Comparison of ENCODE assay signal across 2 cellular contexts in the genomic region with DNA sequence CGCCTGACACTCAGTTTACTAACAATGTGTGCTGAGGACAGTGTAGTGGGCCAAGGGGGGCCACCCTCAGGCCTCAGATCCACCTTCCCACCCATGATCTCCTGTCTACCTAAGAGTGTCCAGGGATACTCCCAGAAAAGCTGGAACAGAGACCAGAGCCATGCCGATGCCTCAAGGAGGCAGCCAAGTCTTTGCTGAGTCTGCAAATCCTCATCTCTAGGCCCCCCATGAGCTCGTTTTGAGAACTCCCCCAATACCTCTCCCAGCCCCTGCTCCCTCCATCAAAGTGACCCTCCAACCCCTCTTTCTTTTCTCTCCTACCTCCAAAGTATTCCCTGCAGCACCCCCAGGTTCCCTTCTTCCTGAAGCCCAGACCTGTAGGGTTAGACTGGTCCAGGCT.
TF ChIP-seq lines count a peak whose summit lies in the region.

No MANE protein-coding gene starts in this region.

TF ChIP-seq in HepG2, 621 proteins besides CTCF, POLR2A, EP300 and RAD21 (continued from another document and continues in another):
- no peak for TF ChIP-seq PTBP1 (IDR thresholded peaks at IDR 0.05; ENCODE audit: low read depth, low read length, poor library complexity, severe bottlenecking)
- no peak for TF ChIP-seq ZNF180 (CRISPR knock-in tag; IDR thresholded peaks at IDR 0.05; ENCODE audit: borderline replicate concordance, low read depth)
- TF ChIP-seq, protein P1, sequence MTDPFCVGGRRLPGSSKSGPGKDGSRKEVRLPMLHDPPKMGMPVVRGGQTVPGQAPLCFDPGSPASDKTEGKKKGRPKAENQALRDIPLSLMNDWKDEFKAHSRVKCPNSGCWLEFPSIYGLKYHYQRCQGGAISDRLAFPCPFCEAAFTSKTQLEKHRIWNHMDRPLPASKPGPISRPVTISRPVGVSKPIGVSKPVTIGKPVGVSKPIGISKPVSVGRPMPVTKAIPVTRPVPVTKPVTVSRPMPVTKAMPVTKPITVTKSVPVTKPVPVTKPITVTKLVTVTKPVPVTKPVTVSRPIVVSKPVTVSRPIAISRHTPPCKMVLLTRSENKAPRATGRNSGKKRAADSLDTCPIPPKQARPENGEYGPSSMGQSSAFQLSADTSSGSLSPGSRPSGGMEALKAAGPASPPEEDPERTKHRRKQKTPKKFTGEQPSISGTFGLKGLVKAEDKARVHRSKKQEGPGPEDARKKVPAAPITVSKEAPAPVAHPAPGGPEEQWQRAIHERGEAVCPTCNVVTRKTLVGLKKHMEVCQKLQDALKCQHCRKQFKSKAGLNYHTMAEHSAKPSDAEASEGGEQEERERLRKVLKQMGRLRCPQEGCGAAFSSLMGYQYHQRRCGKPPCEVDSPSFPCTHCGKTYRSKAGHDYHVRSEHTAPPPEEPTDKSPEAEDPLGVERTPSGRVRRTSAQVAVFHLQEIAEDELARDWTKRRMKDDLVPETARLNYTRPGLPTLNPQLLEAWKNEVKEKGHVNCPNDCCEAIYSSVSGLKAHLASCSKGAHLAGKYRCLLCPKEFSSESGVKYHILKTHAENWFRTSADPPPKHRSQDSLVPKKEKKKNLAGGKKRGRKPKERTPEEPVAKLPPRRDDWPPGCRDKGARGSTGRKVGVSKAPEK (CRISPR knock-in tag; IDR thresholded peaks at IDR 0.05; ENCODE audit: borderline replicate concordance), result no peak
- TF ChIP-seq, protein P2, sequence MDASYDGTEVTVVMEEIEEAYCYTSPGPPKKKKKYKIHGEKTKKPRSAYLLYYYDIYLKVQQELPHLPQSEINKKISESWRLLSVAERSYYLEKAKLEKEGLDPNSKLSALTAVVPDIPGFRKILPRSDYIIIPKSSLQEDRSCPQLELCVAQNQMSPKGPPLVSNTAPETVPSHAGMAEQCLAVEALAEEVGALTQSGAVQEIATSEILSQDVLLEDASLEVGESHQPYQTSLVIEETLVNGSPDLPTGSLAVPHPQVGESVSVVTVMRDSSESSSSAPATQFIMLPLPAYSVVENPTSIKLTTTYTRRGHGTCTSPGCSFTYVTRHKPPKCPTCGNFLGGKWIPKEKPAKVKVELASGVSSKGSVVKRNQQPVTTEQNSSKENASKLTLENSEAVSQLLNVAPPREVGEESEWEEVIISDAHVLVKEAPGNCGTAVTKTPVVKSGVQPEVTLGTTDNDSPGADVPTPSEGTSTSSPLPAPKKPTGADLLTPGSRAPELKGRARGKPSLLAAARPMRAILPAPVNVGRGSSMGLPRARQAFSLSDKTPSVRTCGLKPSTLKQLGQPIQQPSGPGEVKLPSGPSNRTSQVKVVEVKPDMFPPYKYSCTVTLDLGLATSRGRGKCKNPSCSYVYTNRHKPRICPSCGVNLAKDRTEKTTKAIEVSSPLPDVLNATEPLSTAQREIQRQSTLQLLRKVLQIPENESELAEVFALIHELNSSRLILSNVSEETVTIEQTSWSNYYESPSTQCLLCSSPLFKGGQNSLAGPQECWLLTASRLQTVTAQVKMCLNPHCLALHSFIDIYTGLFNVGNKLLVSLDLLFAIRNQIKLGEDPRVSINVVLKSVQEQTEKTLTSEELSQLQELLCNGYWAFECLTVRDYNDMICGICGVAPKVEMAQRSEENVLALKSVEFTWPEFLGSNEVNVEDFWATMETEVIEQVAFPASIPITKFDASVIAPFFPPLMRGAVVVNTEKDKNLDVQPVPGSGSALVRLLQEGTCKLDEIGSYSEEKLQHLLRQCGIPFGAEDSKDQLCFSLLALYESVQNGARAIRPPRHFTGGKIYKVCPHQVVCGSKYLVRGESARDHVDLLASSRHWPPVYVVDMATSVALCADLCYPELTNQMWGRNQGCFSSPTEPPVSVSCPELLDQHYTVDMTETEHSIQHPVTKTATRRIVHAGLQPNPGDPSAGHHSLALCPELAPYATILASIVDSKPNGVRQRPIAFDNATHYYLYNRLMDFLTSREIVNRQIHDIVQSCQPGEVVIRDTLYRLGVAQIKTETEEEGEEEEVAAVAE (CRISPR knock-in tag; IDR thresholded peaks at IDR 0.05; ENCODE audit: borderline replicate concordance), result no peak
- TF ChIP-seq, protein P3, sequence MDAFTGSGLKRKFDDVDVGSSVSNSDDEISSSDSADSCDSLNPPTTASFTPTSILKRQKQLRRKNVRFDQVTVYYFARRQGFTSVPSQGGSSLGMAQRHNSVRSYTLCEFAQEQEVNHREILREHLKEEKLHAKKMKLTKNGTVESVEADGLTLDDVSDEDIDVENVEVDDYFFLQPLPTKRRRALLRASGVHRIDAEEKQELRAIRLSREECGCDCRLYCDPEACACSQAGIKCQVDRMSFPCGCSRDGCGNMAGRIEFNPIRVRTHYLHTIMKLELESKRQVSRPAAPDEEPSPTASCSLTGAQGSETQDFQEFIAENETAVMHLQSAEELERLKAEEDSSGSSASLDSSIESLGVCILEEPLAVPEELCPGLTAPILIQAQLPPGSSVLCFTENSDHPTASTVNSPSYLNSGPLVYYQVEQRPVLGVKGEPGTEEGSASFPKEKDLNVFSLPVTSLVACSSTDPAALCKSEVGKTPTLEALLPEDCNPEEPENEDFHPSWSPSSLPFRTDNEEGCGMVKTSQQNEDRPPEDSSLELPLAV (CRISPR knock-in tag; conservative IDR thresholded peaks at IDR 0.05; ENCODE audit: low read depth), result no peak
- no peak for TF ChIP-seq ASH2L (IDR thresholded peaks at IDR 0.05; ENCODE audit: insufficient read length, low read depth, low read length)
- no peak for TF ChIP-seq SRSF9 (IDR thresholded peaks at IDR 0.05; ENCODE audit: borderline replicate concordance, insufficient read depth, low read depth, low read length, poor library complexity, severe bottlenecking)
- TF ChIP-seq CAMTA2 (CRISPR knock-in tag; IDR thresholded peaks at IDR 0.05; ENCODE audit: borderline replicate concordance), result no peak

TF ChIP-seq in neural cell, 6 proteins besides CTCF, POLR2A, EP300 and RAD21 (continued from another document):
- TF ChIP-seq POLR2AphosphoS5 (IDR thresholded peaks at IDR 0.05) (no peak), SMC3 (conservative IDR thresholded peaks at IDR 0.05; ENCODE audit: poor library complexity) (no peak)
- TF ChIP-seq, protein P4, sequence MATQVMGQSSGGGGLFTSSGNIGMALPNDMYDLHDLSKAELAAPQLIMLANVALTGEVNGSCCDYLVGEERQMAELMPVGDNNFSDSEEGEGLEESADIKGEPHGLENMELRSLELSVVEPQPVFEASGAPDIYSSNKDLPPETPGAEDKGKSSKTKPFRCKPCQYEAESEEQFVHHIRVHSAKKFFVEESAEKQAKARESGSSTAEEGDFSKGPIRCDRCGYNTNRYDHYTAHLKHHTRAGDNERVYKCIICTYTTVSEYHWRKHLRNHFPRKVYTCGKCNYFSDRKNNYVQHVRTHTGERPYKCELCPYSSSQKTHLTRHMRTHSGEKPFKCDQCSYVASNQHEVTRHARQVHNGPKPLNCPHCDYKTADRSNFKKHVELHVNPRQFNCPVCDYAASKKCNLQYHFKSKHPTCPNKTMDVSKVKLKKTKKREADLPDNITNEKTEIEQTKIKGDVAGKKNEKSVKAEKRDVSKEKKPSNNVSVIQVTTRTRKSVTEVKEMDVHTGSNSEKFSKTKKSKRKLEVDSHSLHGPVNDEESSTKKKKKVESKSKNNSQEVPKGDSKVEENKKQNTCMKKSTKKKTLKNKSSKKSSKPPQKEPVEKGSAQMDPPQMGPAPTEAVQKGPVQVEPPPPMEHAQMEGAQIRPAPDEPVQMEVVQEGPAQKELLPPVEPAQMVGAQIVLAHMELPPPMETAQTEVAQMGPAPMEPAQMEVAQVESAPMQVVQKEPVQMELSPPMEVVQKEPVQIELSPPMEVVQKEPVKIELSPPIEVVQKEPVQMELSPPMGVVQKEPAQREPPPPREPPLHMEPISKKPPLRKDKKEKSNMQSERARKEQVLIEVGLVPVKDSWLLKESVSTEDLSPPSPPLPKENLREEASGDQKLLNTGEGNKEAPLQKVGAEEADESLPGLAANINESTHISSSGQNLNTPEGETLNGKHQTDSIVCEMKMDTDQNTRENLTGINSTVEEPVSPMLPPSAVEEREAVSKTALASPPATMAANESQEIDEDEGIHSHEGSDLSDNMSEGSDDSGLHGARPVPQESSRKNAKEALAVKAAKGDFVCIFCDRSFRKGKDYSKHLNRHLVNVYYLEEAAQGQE (IDR thresholded peaks at IDR 0.05; ENCODE audit: borderline replicate concordance), result no peak
